In genomic region chr22:17782158-17782557, GRCh38 we compare ENCODE assay signal across 22 cellular contexts. TPM values are rescaled to one million over a fixed set of nuclear protein-coding genes. Genes with fewer than 3 reads are reported as not detected.
DNase-seq lines count a peak whose midpoint lies in the region; ATAC-seq and TF ChIP-seq lines count a peak whose summit lies in the region.
"Had no signal": no experiment of that assay in that cellular context is flagged by ENCODE, and none has a peak within 500 bp of the region (broad histone marks: within the 10 kb centered on the region; RNA-seq: fewer than 3 reads in every experiment).

No MANE protein-coding gene starts in this region.

- H3K9me3 Mint-ChIP-seq in CD14-positive monocyte (no peaks in the 10 kb centered on the region), osteocyte (ENCODE audit: unreplicated experiment) (no peaks in the 10 kb centered on the region)
- no peaks in the 10 kb centered on the region for H3K9me3 Mint-ChIP-seq in effector memory CD8-positive, alpha-beta T cell
- H3K9me3 Mint-ChIP-seq: activated T-cell treated with anti-CD3 and anti-CD28 coated beads, Interleukin-2, amount 50 U/mL, for 4 hours; H9; mesothelial cell of epicardium; stimulated activated naive CD8-positive, alpha-beta T cell treated with anti-CD3 and anti-CD28 coated beads, Interleukin-15, Interleukin-2, amounts not matched to agents 100 ng/mL and 50 ng/mL, for 24 hours had no signal

- H3K4me1 Mint-ChIP-seq in CD14-positive monocyte = peaks cover 60% of the 10 kb centered on the region
- peaks cover 44 to 47% of the 10 kb centered on the region in 2 donors for H3K4me1 Mint-ChIP-seq in effector memory CD8-positive, alpha-beta T cell (ENCODE audit: low read depth in 2 of 2)
- H3K4me1 Mint-ChIP-seq in osteocyte (ENCODE audit: unreplicated experiment) = peaks cover 44% of the 10 kb centered on the region

- H3K36me3 ChIP-seq in OCI-LY3 (replicated peaks; ENCODE audit: low read depth, low read length) = peaks cover 31% of the 10 kb centered on the region
- H3K36me3 ChIP-seq: BE2C, heart right ventricle, tibial artery had no signal

- peak overlapping the region in 1 of 2 donors; percentile 49 for H3K4me3 Mint-ChIP-seq in CD14-positive monocyte
- peak overlapping the region in 1 of 2 donors; percentile 99 for H3K4me3 Mint-ChIP-seq in effector memory CD8-positive, alpha-beta T cell
- H3K4me3 Mint-ChIP-seq in osteocyte (ENCODE audit: unreplicated experiment) = no peak overlapping the region
- H3K4me3 Mint-ChIP-seq: activated CD8-positive, alpha-beta T cell treated with anti-CD3 and anti-CD28 coated beads, Interleukin-2, amount 10 ng/mL, durations not matched to agents 7 days and 5 days; activated T-cell treated with anti-CD3 and anti-CD28 coated beads, Interleukin-2, amount 50 U/mL, for 4 hours; H9; mesothelial cell of epicardium had no signal

- peaks cover 0 to 1% (median 0%) of the 10 kb centered on the region in 3 donors for H3K27me3 Mint-ChIP-seq in CD14-positive monocyte (ENCODE audit: low read depth in 3 of 3)
- no peaks in the 10 kb centered on the region for H3K27me3 Mint-ChIP-seq in effector memory CD8-positive, alpha-beta T cell
- H3K27me3 Mint-ChIP-seq in osteocyte (ENCODE audit: unreplicated experiment) = no peaks in the 10 kb centered on the region
- H3K27me3 Mint-ChIP-seq: stimulated activated naive CD8-positive, alpha-beta T cell treated with anti-CD3 and anti-CD28 coated beads, Interleukin-15, Interleukin-2, amounts not matched to agents 100 ng/mL and 50 ng/mL, for 24 hours had no signal

- no peaks in the 10 kb centered on the region for H3K27me3 ChIP-seq in OCI-LY3 (ENCODE audit: low read depth, low read length)
- H3K27me3 ChIP-seq: BE2C, heart right ventricle had no signal

- H2AFZ ChIP-seq in OCI-LY3 (ENCODE audit: low read depth, low read length) = no peak overlapping the region

- peaks cover 19 to 33% of the 10 kb centered on the region in 2 donors for H3K36me3 Mint-ChIP-seq in CD14-positive monocyte
- H3K36me3 Mint-ChIP-seq in effector memory CD8-positive, alpha-beta T cell (ENCODE audit: insufficient read depth) = peaks cover 31% of the 10 kb centered on the region
- H3K36me3 Mint-ChIP-seq in osteocyte (ENCODE audit: unreplicated experiment) = no peaks in the 10 kb centered on the region
- H3K36me3 Mint-ChIP-seq: mesothelial cell of epicardium had no signal

- peak overlapping the region; percentile 94 for H3K27ac ChIP-seq in OCI-LY3 (ENCODE audit: low read length)
- H3K27ac ChIP-seq: psoas muscle, tibial artery had no signal

- peak overlapping the region; percentile 99 for H3K4me2 ChIP-seq in OCI-LY3 (ENCODE audit: low read length)

- no peak for TF ChIP-seq CTCF in CD14-positive monocyte (IDR thresholded peaks at IDR 0.05)
- TF ChIP-seq CTCF in OCI-LY3 (IDR thresholded peaks at IDR 0.05; ENCODE audit: low read depth, low read length) = no peak
- no peak for TF ChIP-seq CTCF in osteocyte (IDR thresholded peaks at IDR 0.05)

- DNase-seq in CD14-positive monocyte (ENCODE audit: low spot score) (no peak), osteocyte (ENCODE audit: extremely low spot score, unreplicated experiment) (no peak), AG08396 (ENCODE audit: low spot score) (no peak), GOT3 (lab: John Stamatoyannopoulos, UW) (no peak)
- no peak for DNase-seq in effector memory CD8-positive, alpha-beta T cell
- DNase-seq in activated CD8-positive, alpha-beta memory T cell treated with anti-CD3 and anti-CD28 coated beads, Interleukin-2, amount 50 U/mL, for 48 hours = no peak
- DNase-seq: activated CD4-positive, alpha-beta T cell treated with anti-CD3 and anti-CD28 coated beads for 1 hour; activated CD8-positive, alpha-beta T cell treated with anti-CD3 and anti-CD28 coated beads, Interleukin-2, amount 10 ng/mL, durations not matched to agents 7 days and 5 days; BE2C; H9; heart right ventricle; KBM-7; NCI-H187; NCI-H526 treated with DMSO at 0.1 percent for 48 hours; tibial artery had no signal

- no peaks in the 10 kb centered on the region for H4K20me1 ChIP-seq in OCI-LY3 (ENCODE audit: insufficient read depth, low read length)

- no peak for ATAC-seq in effector memory CD8-positive, alpha-beta T cell (replicated peaks)
- ATAC-seq in HG02623 (IDR thresholded peaks at IDR 0.05; ENCODE audit: unreplicated experiment) = no peak
- ATAC-seq: heart right ventricle, left lobe of liver, psoas muscle had no signal

- intact Hi-C loops in CD14-positive monocyte (cut with micrococcal nuclease) = no loop called here

- peak overlapping the region; percentile 97 for H3K9ac ChIP-seq in OCI-LY3 (ENCODE audit: low read length)

- H3K4me3 ChIP-seq in OCI-LY3 (ENCODE audit: low read length) = peak overlapping the region; percentile 83; the same call in 1 of the 2 replicates
- H3K4me3 ChIP-seq: heart right ventricle, psoas muscle, tibial artery had no signal

- no peaks in the 10 kb centered on the region for H3K9me3 ChIP-seq in OCI-LY3 (ENCODE audit: insufficient read depth, low read length)
- H3K9me3 ChIP-seq: BE2C, heart right ventricle, psoas muscle, tibial artery had no signal

- peaks cover 54% of the 10 kb centered on the region for H3K79me2 ChIP-seq in OCI-LY3 (ENCODE audit: low read length)

- H3K4me1 ChIP-seq in OCI-LY3 (ENCODE audit: low read length) = peaks cover 56% of the 10 kb centered on the region

- peak overlapping the region; percentile 96 to 100 (median 97) for H3K27ac Mint-ChIP-seq in CD14-positive monocyte
- H3K27ac Mint-ChIP-seq in effector memory CD8-positive, alpha-beta T cell = peak overlapping the region; percentile 92
- peak overlapping the region; percentile 64 for H3K27ac Mint-ChIP-seq in osteocyte (ENCODE audit: unreplicated experiment)

RNA-seq across cellular contexts. Expression of gene BID, which starts 7.9 kb away (rescaled TPM):
- polyA plus RNA-seq in CD14-positive monocyte = 100 to 1,000 TPM; 391 to 423 TPM
- 8.4 and 11.6 TPM in 2 replicates for total RNA-seq in osteocyte
